ENCODE assay signal across 8 cellular contexts in genomic region chr4:102501176-102501634, GRCh38. TPM values are rescaled to one million over a fixed set of nuclear protein-coding genes. Genes with fewer than 3 reads are reported as not detected.
DNase-seq lines count a peak whose midpoint lies in the region; ATAC-seq lines count a peak whose summit lies in the region.

Gene NFKB1 (plus strand): TSS chr4:102501359. CDS start chr4:102525519, 24,160 bp downstream.

- H3K27ac ChIP-seq in right cardiac atrium (ENCODE audit: low read length), result peak within 1 kb of the TSS; percentile 83

- peak within 1 kb of the TSS; percentile 47 for H3K4me3 ChIP-seq in right cardiac atrium (ENCODE audit: low read length)

- ATAC-seq in GM21381 (IDR thresholded peaks at IDR 0.05; ENCODE audit: unreplicated experiment) (peak; percentile 58), right cardiac atrium (peak; percentile 64 to 77)

- WGBS in right cardiac atrium, result under 1% methylated on average over 59 of the region's 60 CpGs

- intact Hi-C loops in right cardiac atrium (cut with DNase I), result loop anchor here in 1 of 4 donors (10.0 kb wide), 1 partner anchor 64 kb away; no protein-coding TSS in a partner anchor

- H3K9me3 ChIP-seq in right cardiac atrium (ENCODE audit: control insufficient read depth, low read length), result no peaks in the 10 kb centered on the region

- DNase-seq in DMS53 treated with DMSO at 0.1 percent for 48 hours (lab: John Stamatoyannopoulos, UW; ENCODE audit: unreplicated experiment) (peak; percentile 36), HUDEP-2 (lab: John Stamatoyannopoulos, UW; ENCODE audit: unreplicated experiment in 76 of 76) (peak in 56 of 76 experiments; percentile 1 to 56 (median 24)), T-helper 1 cell (peak; percentile 76 to 85 (median 80)), amniotic epithelial cell (ENCODE audit: low read depth) (peak; percentile 79), right cardiac atrium (peak; percentile 74 to 85 (median 83)), retina (peak; percentile 79), DMS153 (lab: John Stamatoyannopoulos, UW) (no peak)

- no peaks in the 10 kb centered on the region for H3K27me3 ChIP-seq in right cardiac atrium (ENCODE audit: control insufficient read depth, insufficient read depth)

- H3K4me1 ChIP-seq in right cardiac atrium (ENCODE audit: control insufficient read depth, insufficient read depth, low read length), result no peaks in the 10 kb centered on the region

RNA-seq across cellular contexts. Expression of gene NFKB1, which starts in this region (rescaled TPM):
- 10 to 100 TPM; 20.7 to 24.0 (median 22.7) TPM for total RNA-seq in right cardiac atrium
- polyA plus RNA-seq in right cardiac atrium, result 8.8 TPM
